In the genomic region with DNA sequence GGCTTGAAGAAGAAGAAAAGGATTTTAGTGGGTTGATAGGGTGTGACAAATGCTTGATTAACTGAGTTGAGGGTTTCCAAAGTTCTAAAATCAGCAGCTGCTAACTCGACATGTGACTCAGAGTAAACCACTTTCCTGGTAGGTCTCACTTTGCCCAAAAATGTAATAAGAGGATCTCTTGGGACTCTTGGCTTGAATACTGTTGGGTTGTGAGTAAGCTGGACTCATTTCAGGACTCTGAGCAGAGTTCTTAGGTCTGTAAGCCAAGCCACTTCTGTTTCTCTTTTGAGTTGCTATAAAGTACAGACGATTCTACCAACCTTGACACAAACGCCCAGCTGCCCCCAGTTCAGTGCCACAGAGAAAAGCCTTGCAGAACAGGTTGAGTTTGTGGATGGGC, we compare ENCODE assay signal across 1 cellular context.
TF ChIP-seq lines count a peak whose summit lies in the region.

No MANE protein-coding gene starts in this region.

TF ChIP-seq in GM23338, 12 proteins besides CTCF, POLR2A, EP300 and RAD21 (continued from another document):
- TF ChIP-seq, protein P1, sequence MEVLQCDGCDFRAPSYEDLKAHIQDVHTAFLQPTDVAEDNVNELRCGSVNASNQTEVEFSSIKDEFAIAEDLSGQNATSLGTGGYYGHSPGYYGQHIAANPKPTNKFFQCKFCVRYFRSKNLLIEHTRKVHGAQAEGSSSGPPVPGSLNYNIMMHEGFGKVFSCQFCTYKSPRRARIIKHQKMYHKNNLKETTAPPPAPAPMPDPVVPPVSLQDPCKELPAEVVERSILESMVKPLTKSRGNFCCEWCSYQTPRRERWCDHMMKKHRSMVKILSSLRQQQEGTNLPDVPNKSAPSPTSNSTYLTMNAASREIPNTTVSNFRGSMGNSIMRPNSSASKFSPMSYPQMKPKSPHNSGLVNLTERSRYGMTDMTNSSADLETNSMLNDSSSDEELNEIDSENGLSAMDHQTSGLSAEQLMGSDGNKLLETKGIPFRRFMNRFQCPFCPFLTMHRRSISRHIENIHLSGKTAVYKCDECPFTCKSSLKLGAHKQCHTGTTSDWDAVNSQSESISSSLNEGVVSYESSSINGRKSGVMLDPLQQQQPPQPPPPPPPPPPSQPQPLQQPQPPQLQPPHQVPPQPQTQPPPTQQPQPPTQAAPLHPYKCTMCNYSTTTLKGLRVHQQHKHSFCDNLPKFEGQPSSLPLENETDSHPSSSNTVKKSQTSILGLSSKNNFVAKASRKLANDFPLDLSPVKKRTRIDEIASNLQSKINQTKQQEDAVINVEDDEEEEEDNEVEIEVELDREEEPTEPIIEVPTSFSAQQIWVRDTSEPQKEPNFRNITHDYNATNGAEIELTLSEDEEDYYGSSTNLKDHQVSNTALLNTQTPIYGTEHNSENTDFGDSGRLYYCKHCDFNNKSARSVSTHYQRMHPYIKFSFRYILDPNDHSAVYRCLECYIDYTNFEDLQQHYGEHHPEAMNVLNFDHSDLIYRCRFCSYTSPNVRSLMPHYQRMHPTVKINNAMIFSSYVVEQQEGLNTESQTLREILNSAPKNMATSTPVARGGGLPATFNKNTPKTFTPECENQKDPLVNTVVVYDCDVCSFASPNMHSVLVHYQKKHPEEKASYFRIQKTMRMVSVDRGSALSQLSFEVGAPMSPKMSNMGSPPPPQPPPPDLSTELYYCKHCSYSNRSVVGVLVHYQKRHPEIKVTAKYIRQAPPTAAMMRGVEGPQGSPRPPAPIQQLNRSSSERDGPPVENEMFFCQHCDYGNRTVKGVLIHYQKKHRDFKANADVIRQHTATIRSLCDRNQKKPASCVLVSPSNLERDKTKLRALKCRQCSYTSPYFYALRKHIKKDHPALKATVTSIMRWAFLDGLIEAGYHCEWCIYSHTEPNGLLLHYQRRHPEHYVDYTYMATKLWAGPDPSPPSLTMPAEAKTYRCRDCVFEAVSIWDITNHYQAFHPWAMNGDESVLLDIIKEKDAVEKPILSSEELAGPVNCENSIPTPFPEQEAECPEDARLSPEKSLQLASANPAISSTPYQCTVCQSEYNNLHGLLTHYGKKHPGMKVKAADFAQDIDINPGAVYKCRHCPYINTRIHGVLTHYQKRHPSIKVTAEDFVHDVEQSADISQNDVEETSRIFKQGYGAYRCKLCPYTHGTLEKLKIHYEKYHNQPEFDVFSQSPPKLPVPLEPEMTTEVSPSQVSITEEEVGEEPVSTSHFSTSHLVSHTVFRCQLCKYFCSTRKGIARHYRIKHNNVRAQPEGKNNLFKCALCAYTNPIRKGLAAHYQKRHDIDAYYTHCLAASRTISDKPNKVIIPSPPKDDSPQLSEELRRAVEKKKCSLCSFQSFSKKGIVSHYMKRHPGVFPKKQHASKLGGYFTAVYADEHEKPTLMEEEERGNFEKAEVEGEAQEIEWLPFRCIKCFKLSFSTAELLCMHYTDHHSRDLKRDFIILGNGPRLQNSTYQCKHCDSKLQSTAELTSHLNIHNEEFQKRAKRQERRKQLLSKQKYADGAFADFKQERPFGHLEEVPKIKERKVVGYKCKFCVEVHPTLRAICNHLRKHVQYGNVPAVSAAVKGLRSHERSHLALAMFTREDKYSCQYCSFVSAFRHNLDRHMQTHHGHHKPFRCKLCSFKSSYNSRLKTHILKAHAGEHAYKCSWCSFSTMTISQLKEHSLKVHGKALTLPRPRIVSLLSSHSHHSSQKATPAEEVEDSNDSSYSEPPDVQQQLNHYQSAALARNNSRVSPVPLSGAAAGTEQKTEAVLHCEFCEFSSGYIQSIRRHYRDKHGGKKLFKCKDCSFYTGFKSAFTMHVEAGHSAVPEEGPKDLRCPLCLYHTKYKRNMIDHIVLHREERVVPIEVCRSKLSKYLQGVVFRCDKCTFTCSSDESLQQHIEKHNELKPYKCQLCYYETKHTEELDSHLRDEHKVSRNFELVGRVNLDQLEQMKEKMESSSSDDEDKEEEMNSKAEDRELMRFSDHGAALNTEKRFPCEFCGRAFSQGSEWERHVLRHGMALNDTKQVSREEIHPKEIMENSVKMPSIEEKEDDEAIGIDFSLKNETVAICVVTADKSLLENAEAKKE (CRISPR knock-in tag; IDR thresholded peaks at IDR 0.05): no peak
- TF ChIP-seq NANOG (IDR thresholded peaks at IDR 0.05; ENCODE audit: borderline replicate concordance) (no peak), POLR2AphosphoS5 (IDR thresholded peaks at IDR 0.05; ENCODE audit: low read depth) (no peak), EZH2phosphoT487 (IDR thresholded peaks at IDR 0.05; ENCODE audit: unreplicated experiment) (no peak), STAT1 (IDR thresholded peaks at IDR 0.05; ENCODE audit: unreplicated experiment) (no peak), ZNF331 (CRISPR knock-in tag; IDR thresholded peaks at IDR 0.05; ENCODE audit: low read depth) (no peak), JUNB (IDR thresholded peaks at IDR 0.05; ENCODE audit: unreplicated experiment) (no peak), ZNF114 (CRISPR knock-in tag; IDR thresholded peaks at IDR 0.05) (no peak)
- TF ChIP-seq, protein P2, sequence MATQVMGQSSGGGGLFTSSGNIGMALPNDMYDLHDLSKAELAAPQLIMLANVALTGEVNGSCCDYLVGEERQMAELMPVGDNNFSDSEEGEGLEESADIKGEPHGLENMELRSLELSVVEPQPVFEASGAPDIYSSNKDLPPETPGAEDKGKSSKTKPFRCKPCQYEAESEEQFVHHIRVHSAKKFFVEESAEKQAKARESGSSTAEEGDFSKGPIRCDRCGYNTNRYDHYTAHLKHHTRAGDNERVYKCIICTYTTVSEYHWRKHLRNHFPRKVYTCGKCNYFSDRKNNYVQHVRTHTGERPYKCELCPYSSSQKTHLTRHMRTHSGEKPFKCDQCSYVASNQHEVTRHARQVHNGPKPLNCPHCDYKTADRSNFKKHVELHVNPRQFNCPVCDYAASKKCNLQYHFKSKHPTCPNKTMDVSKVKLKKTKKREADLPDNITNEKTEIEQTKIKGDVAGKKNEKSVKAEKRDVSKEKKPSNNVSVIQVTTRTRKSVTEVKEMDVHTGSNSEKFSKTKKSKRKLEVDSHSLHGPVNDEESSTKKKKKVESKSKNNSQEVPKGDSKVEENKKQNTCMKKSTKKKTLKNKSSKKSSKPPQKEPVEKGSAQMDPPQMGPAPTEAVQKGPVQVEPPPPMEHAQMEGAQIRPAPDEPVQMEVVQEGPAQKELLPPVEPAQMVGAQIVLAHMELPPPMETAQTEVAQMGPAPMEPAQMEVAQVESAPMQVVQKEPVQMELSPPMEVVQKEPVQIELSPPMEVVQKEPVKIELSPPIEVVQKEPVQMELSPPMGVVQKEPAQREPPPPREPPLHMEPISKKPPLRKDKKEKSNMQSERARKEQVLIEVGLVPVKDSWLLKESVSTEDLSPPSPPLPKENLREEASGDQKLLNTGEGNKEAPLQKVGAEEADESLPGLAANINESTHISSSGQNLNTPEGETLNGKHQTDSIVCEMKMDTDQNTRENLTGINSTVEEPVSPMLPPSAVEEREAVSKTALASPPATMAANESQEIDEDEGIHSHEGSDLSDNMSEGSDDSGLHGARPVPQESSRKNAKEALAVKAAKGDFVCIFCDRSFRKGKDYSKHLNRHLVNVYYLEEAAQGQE (IDR thresholded peaks at IDR 0.05; ENCODE audit: unreplicated experiment): no peak
